In genomic region chr4:146495277-146495676, GRCh38 we compare ENCODE assay signal across 15 cellular contexts. TPM values are rescaled to one million over a fixed set of nuclear protein-coding genes. Genes with fewer than 3 reads are reported as not detected.
A peak's percentile ranks its signal among the peaks of the same experiment; 100 is the strongest.
DNase-seq lines count a peak whose midpoint lies in the region; ATAC-seq, FAIRE-seq and TF ChIP-seq lines count a peak whose summit lies in the region.
"Had no signal": no experiment of that assay in that cellular context is flagged by ENCODE, and none has a peak within 500 bp of the region (broad histone marks: within the 10 kb centered on the region; RNA-seq: fewer than 3 reads in every experiment).

No MANE protein-coding gene starts in this region.

- H3K9me3 ChIP-seq in small intestine (ENCODE audit: control insufficient read depth, low read depth) (no peaks in the 10 kb centered on the region), colonic mucosa (no peaks in the 10 kb centered on the region)
- H3K9me3 ChIP-seq: A549 had no signal

- TF ChIP-seq CTCF in activated CD8-positive, alpha-beta T cell treated with anti-CD3 and anti-CD28 coated beads for 36 hours (IDR thresholded peaks at IDR 0.05) = no peak
- TF ChIP-seq CTCF in colonic mucosa (IDR thresholded peaks at IDR 0.05) = no peak

- H3K4me1 ChIP-seq in small intestine (ENCODE audit: control insufficient read depth in 2 of 2, insufficient read depth in 1 of 2, low read depth in 1 of 2, low read length in 1 of 2) (peaks cover 0 to 3% of the 10 kb centered on the region in 2 donors), colonic mucosa (no peaks in the 10 kb centered on the region)

- H3K4me3 ChIP-seq in small intestine (ENCODE audit: low read depth in 1 of 2, low read length in 2 of 2) (no peak overlapping the region), colonic mucosa (no peak overlapping the region)
- H3K4me3 ChIP-seq: A549, coronary artery had no signal

- H3K36me3 Mint-ChIP-seq in activated CD8-positive, alpha-beta T cell treated with anti-CD3 and anti-CD28 coated beads for 36 hours (ENCODE audit: low read depth) = peaks cover 9% of the 10 kb centered on the region
- peaks cover 5% of the 10 kb centered on the region for H3K36me3 Mint-ChIP-seq in activated CD8-positive, alpha-beta T cell treated with anti-CD3 and anti-CD28 coated beads, Interleukin-2, amount 10 ng/mL, durations not matched to agents 7 days and 5 days (ENCODE audit: low read depth)

- H3K9ac ChIP-seq in colonic mucosa (ENCODE audit: low read depth in 2 of 2, low read length in 2 of 2) = no peak overlapping the region

- no peaks in the 10 kb centered on the region for H3K27me3 ChIP-seq in small intestine (ENCODE audit: control insufficient read depth in 2 of 2, insufficient read depth in 2 of 2, low read length in 2 of 2)
- no peaks in the 10 kb centered on the region for H3K27me3 ChIP-seq in colonic mucosa

- POLR2A ChIA-PET in activated CD8-positive, alpha-beta T cell treated with anti-CD3 and anti-CD28 coated beads for 36 hours (lab: Charles Lee) = interaction anchor here (0.7 kb wide), 1 partner anchor 15 kb away, joined by 3 read pairs; no protein-coding TSS in a partner anchor
- POLR2A ChIA-PET in activated CD8-positive, alpha-beta T cell treated with anti-CD3 and anti-CD28 coated beads, Interleukin-2, amount 10 ng/mL, durations not matched to agents 7 days and 5 days (lab: Charles Lee) = no interaction called here

- no peak for FAIRE-seq in small intestine (lab: Jason Lieb, UNC)
- FAIRE-seq: A549 had no signal

- CTCF ChIA-PET in activated CD8-positive, alpha-beta T cell treated with anti-CD3 and anti-CD28 coated beads for 36 hours (lab: Charles Lee) = no interaction called here
- CTCF ChIA-PET in activated CD8-positive, alpha-beta T cell treated with anti-CD3 and anti-CD28 coated beads, Interleukin-2, amount 10 ng/mL, durations not matched to agents 7 days and 5 days (lab: Charles Lee) = interaction anchor here (0.9 kb wide), 1 partner anchor 152 kb away, joined by 3 read pairs; no protein-coding TSS in a partner anchor

- H3K4me1 Mint-ChIP-seq in activated CD8-positive, alpha-beta T cell treated with anti-CD3 and anti-CD28 coated beads for 36 hours (ENCODE audit: low read depth) = peaks cover 26% of the 10 kb centered on the region
- peaks cover 6% of the 10 kb centered on the region for H3K4me1 Mint-ChIP-seq in activated CD8-positive, alpha-beta T cell treated with anti-CD3 and anti-CD28 coated beads, Interleukin-2, amount 10 ng/mL, durations not matched to agents 7 days and 5 days (ENCODE audit: low read depth)

- H3K4me3 Mint-ChIP-seq in activated CD8-positive, alpha-beta T cell treated with anti-CD3 and anti-CD28 coated beads for 36 hours = no peak overlapping the region
- H3K4me3 Mint-ChIP-seq in activated CD8-positive, alpha-beta T cell treated with anti-CD3 and anti-CD28 coated beads, Interleukin-2, amount 10 ng/mL, durations not matched to agents 7 days and 5 days = no peak overlapping the region
- H3K4me3 Mint-ChIP-seq: IgD-negative memory B cell, naive B cell had no signal

- H3K36me3 ChIP-seq in small intestine (ENCODE audit: control insufficient read depth in 2 of 2, insufficient read depth in 2 of 2, low read length in 2 of 2) (no peaks in the 10 kb centered on the region), colonic mucosa (no peaks in the 10 kb centered on the region)
- H3K36me3 ChIP-seq: WERI-Rb-1 had no signal

- 10 to 75% (median 45%) methylated on average over 1 of the region's 1 CpG for WGBS in small intestine, 3 donors

- intact Hi-C loops in activated CD8-positive, alpha-beta T cell treated with anti-CD3 and anti-CD28 coated beads for 36 hours (cut with micrococcal nuclease) = no loop called here
- intact Hi-C loops in colonic mucosa (cut with DNase I) = no loop called here

- no peaks in the 10 kb centered on the region for H3K27me3 Mint-ChIP-seq in activated CD8-positive, alpha-beta T cell treated with anti-CD3 and anti-CD28 coated beads for 36 hours
- H3K27me3 Mint-ChIP-seq in activated CD8-positive, alpha-beta T cell treated with anti-CD3 and anti-CD28 coated beads, Interleukin-2, amount 10 ng/mL, durations not matched to agents 7 days and 5 days (ENCODE audit: low read depth) = no peaks in the 10 kb centered on the region
- H3K27me3 Mint-ChIP-seq: IgD-negative memory B cell, naive B cell had no signal

- no peak overlapping the region for H3K27ac ChIP-seq in small intestine (ENCODE audit: low read depth in 1 of 2, low read length in 1 of 2)
- no peak overlapping the region for H3K27ac ChIP-seq in colonic mucosa
- H3K27ac ChIP-seq: A549, coronary artery, WERI-Rb-1 had no signal

- H3K27ac Mint-ChIP-seq in activated CD8-positive, alpha-beta T cell treated with anti-CD3 and anti-CD28 coated beads for 36 hours = no peak overlapping the region
- H3K27ac Mint-ChIP-seq in activated CD8-positive, alpha-beta T cell treated with anti-CD3 and anti-CD28 coated beads, Interleukin-2, amount 10 ng/mL, durations not matched to agents 7 days and 5 days = no peak overlapping the region
- H3K27ac Mint-ChIP-seq: IgD-negative memory B cell had no signal

- no peaks in the 10 kb centered on the region for H3K9me3 Mint-ChIP-seq in activated CD8-positive, alpha-beta T cell treated with anti-CD3 and anti-CD28 coated beads for 36 hours
- no peaks in the 10 kb centered on the region for H3K9me3 Mint-ChIP-seq in activated CD8-positive, alpha-beta T cell treated with anti-CD3 and anti-CD28 coated beads, Interleukin-2, amount 10 ng/mL, durations not matched to agents 7 days and 5 days (ENCODE audit: insufficient read depth)
- H3K9me3 Mint-ChIP-seq: IgD-negative memory B cell, naive B cell had no signal

- no peak for TF ChIP-seq POLR2A in erythroblast (IDR thresholded peaks at IDR 0.05; ENCODE audit: low read length)

- no peak for DNase-seq in activated CD8-positive, alpha-beta T cell treated with anti-CD3 and anti-CD28 coated beads for 36 hours
- no peak for DNase-seq in activated CD8-positive, alpha-beta T cell treated with anti-CD3 and anti-CD28 coated beads, Interleukin-2, amount 10 ng/mL, durations not matched to agents 7 days and 5 days
- DNase-seq in RPMI7951 (ENCODE audit: low read depth) (peak; percentile 15), erythroblast (lab: John Stamatoyannopoulos, UW) (peak; percentile 13 to 40), small intestine (peak; percentile 81), NK-92 (lab: John Stamatoyannopoulos, UW; ENCODE audit: unreplicated experiment) (no peak), colonic mucosa (no peak), midbrain (lab: John Stamatoyannopoulos, UW) (no peak)
- DNase-seq: GDM1, left ventricle myocardium superior, naive B cell, WERI-Rb-1 had no signal

- ATAC-seq in activated CD8-positive, alpha-beta T cell treated with anti-CD3 and anti-CD28 coated beads for 36 hours = peak; percentile 47
- no peak for ATAC-seq in activated CD8-positive, alpha-beta T cell treated with anti-CD3 and anti-CD28 coated beads, Interleukin-2, amount 10 ng/mL, durations not matched to agents 7 days and 5 days
- ATAC-seq: A549, left ventricle myocardium superior had no signal

RNA-seq across cellular contexts. Expression of gene SLC10A7, which starts 26.5 kb away (rescaled TPM):
- 10 to 100 TPM; 10.7 to 11.0 TPM for total RNA-seq in activated CD8-positive, alpha-beta T cell treated with anti-CD3 and anti-CD28 coated beads for 36 hours
- total RNA-seq in activated CD8-positive, alpha-beta T cell treated with anti-CD3 and anti-CD28 coated beads, Interleukin-2, amount 10 ng/mL, durations not matched to agents 7 days and 5 days = 10 to 100 TPM; 14.2 to 16.6 TPM
- 6.4 and 9.3 TPM in 2 replicates for total RNA-seq in RPMI7951 (2014; rRNA removed; shearing (Covaris generic))
- 1 to 10 TPM in 2 of 3 donors, under 1 TPM in 1; 0.81 to 5.3 (median 2.2) TPM for polyA plus RNA-seq in small intestine
- 10 to 100 TPM; 17.4 to 19.2 TPM for total RNA-seq in colonic mucosa

Comparison
In these comparisons a context has a peak if more than half of its experiments do, and no peak if none do; other contexts are left out.
1. DNase-seq: peak in RPMI7951 (single experiment), erythroblast (2 of 2) and small intestine (single experiment); none in activated CD8-positive, alpha-beta T cell treated with anti-CD3 and anti-CD28 coated beads for 36 hours (single experiment), activated CD8-positive, alpha-beta T cell treated with anti-CD3 and anti-CD28 coated beads, Interleukin-2, amount 10 ng/mL, durations not matched to agents 7 days and 5 days (single experiment), NK-92 (single experiment), colonic mucosa (single experiment) and midbrain (single experiment).